ENCODE assay signal across 40 cellular contexts in the genomic region with DNA sequence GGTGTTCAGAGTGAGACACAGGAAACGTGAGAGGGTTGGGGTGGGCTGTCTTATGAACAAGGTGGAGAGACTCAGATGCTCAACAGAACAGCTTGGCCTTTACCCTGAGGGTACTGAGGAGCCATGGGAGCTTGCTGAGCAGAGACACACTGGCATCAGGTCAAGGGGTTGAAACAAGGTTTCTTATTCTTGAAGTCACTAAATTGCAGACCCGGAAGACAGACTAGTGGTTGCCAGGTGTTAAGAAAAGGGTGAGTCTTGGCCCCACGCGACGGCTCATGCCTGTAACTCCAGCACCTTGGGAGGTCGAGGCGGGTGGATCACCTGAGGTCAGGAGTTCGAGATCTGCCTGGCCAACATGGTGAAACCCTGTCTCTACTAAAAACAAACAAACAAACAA. TPM values are rescaled to one million over a fixed set of nuclear protein-coding genes. Genes with fewer than 3 reads are reported as not detected.
"Had no signal": no experiment of that assay in that cellular context is flagged by ENCODE, and none has a peak within 500 bp of the region (broad histone marks: within the 10 kb centered on the region; RNA-seq: fewer than 3 reads in every experiment).

No MANE protein-coding gene starts in this region.

- H3K4me3 ChIP-seq: esophagus squamous epithelium, gastroesophageal sphincter, heart right ventricle, hepatocyte had no signal

- H3K27ac Mint-ChIP-seq: activated CD4-positive, alpha-beta memory T cell treated with anti-CD3 and anti-CD28 coated beads for 36 hours; activated CD4-positive, alpha-beta T cell treated with anti-CD3 and anti-CD28 coated beads for 36 hours; activated CD4-positive, alpha-beta T cell treated with anti-CD3 and anti-CD28 coated beads, Interleukin-2, amount 10 ng/mL, durations not matched to agents 24 days and 14 days; activated CD8-positive, alpha-beta T cell treated with anti-CD3 and anti-CD28 coated beads, Interleukin-2, amount 10 ng/mL, durations not matched to agents 7 days and 5 days; activated naive CD8-positive, alpha-beta T cell; activated T-cell treated with anti-CD3 and anti-CD28 coated beads, Interleukin-2, amount 50 U/mL, for 24 hours; activated T-cell treated with anti-CD3 and anti-CD28 coated beads, Interleukin-2, amount 50 U/mL, for 72 hours; effector memory CD8-positive, alpha-beta T cell; T-helper 17 cell; T-helper 2 cell treated with Interferon-gamma antibody and Interleukin-4, amounts not matched to agents 5 μg/mL and 100 μg/mL, for 36 hours had no signal

- ATAC-seq: activated CD4-positive, alpha-beta T cell treated with anti-CD3 and anti-CD28 coated beads for 36 hours; activated CD8-positive, alpha-beta T cell treated with anti-CD3 and anti-CD28 coated beads, Interleukin-2, amount 10 ng/mL, durations not matched to agents 7 days and 5 days; activated T-cell treated with anti-CD3 and anti-CD28 coated beads, Interleukin-2, amount 50 U/mL, for 72 hours; effector memory CD8-positive, alpha-beta T cell; gastroesophageal sphincter; heart right ventricle; T-helper 17 cell had no signal

- H3K79me2 ChIP-seq: hepatocyte had no signal

- H3K4me1 ChIP-seq: esophagus squamous epithelium, gastroesophageal sphincter had no signal

- DNase-seq: activated CD4-positive, alpha-beta memory T cell treated with anti-CD3 and anti-CD28 coated beads for 36 hours; activated CD4-positive, alpha-beta T cell treated with anti-CD3 and anti-CD28 coated beads for 36 hours; activated CD4-positive, alpha-beta T cell treated with anti-CD3 and anti-CD28 coated beads, Interleukin-2, amount 10 ng/mL, durations not matched to agents 24 days and 14 days; activated CD4-positive, CD25-positive, alpha-beta regulatory T cell; activated CD4-positive, CD25-positive, alpha-beta regulatory T cell treated with anti-CD3 and anti-CD28 coated beads, Interleukin-2, amount 50 U/mL, for 72 hours; activated CD8-positive, alpha-beta memory T cell treated with anti-CD3 and anti-CD28 coated beads, Interleukin-2, amount 50 U/mL, for 48 hours; activated CD8-positive, alpha-beta T cell treated with anti-CD3 and anti-CD28 coated beads, Interleukin-2, amount 10 ng/mL, durations not matched to agents 7 days and 5 days; activated gamma-delta T cell; activated naive CD4-positive, alpha-beta T cell; activated naive CD4-positive, alpha-beta T cell treated with anti-CD3 and anti-CD28 coated beads, Interleukin-2, amount 50 U/mL, for 16 hours; activated T-cell treated with anti-CD3 and anti-CD28 coated beads for 4 hours; activated T-cell treated with anti-CD3 and anti-CD28 coated beads, Interleukin-2, amount 50 U/mL, for 24 hours; activated T-cell treated with anti-CD3 and anti-CD28 coated beads, Interleukin-2, amount 50 U/mL, for 72 hours; amniotic stem cell; anterior cingulate cortex; brain microvascular endothelial cell; caudate nucleus; cortex of kidney; dermis blood vessel endothelial cell; effector CD4-positive, alpha-beta T cell; effector memory CD8-positive, alpha-beta T cell; esophagus squamous epithelium; foreskin melanocyte; heart right ventricle; T-helper 17 cell; T1000; WERI-Rb-1 had no signal

- H3K4me3 Mint-ChIP-seq: activated CD4-positive, alpha-beta memory T cell treated with anti-CD3 and anti-CD28 coated beads for 36 hours; activated CD4-positive, alpha-beta T cell treated with anti-CD3 and anti-CD28 coated beads for 36 hours; activated CD4-positive, alpha-beta T cell treated with anti-CD3 and anti-CD28 coated beads, Interleukin-2, amount 10 ng/mL, durations not matched to agents 24 days and 14 days; activated CD8-positive, alpha-beta T cell treated with anti-CD3 and anti-CD28 coated beads, Interleukin-2, amount 10 ng/mL, durations not matched to agents 7 days and 5 days; activated naive CD8-positive, alpha-beta T cell; activated T-cell treated with anti-CD3 and anti-CD28 coated beads, Interleukin-2, amount 50 U/mL, for 24 hours; activated T-cell treated with anti-CD3 and anti-CD28 coated beads, Interleukin-2, amount 50 U/mL, for 72 hours; effector memory CD8-positive, alpha-beta T cell; T-helper 17 cell; T-helper 2 cell treated with Interferon-gamma antibody and Interleukin-4, amounts not matched to agents 5 μg/mL and 100 μg/mL, for 36 hours had no signal

- H3K36me3 Mint-ChIP-seq: activated CD4-positive, alpha-beta memory T cell treated with anti-CD3 and anti-CD28 coated beads for 36 hours; activated naive CD8-positive, alpha-beta T cell had no signal

- H3K27ac ChIP-seq: brain microvascular endothelial cell, esophagus squamous epithelium, gastroesophageal sphincter, heart right ventricle, hepatocyte, WERI-Rb-1 had no signal

- H2AFZ ChIP-seq: hepatocyte had no signal

- H3K4me2 ChIP-seq: hepatocyte had no signal

- H3K4me1 Mint-ChIP-seq: activated CD4-positive, alpha-beta T cell treated with anti-CD3 and anti-CD28 coated beads for 36 hours had no signal

- H3K27me3 ChIP-seq: brain microvascular endothelial cell, hepatocyte had no signal

- H3K9me3 Mint-ChIP-seq: activated CD4-positive, alpha-beta memory T cell treated with anti-CD3 and anti-CD28 coated beads for 36 hours; activated CD4-positive, alpha-beta T cell treated with anti-CD3 and anti-CD28 coated beads, Interleukin-2, amount 10 ng/mL, durations not matched to agents 24 days and 14 days; activated T-cell treated with anti-CD3 and anti-CD28 coated beads, Interleukin-2, amount 50 U/mL, for 24 hours; activated T-cell treated with anti-CD3 and anti-CD28 coated beads, Interleukin-2, amount 50 U/mL, for 72 hours; effector memory CD8-positive, alpha-beta T cell; T-helper 2 cell treated with Interferon-gamma antibody and Interleukin-4, amounts not matched to agents 5 μg/mL and 100 μg/mL, for 36 hours had no signal

- FAIRE-seq: astrocyte, bronchial epithelial cell, colon had no signal

- H3K9me3 ChIP-seq: esophagus squamous epithelium had no signal

RNA-seq across cellular contexts. Expression of gene CACNG6, which starts 22.4 kb away (rescaled TPM):
- total RNA-seq: activated CD4-positive, alpha-beta memory T cell treated with anti-CD3 and anti-CD28 coated beads for 36 hours; activated CD4-positive, alpha-beta T cell treated with anti-CD3 and anti-CD28 coated beads for 36 hours; activated CD4-positive, alpha-beta T cell treated with anti-CD3 and anti-CD28 coated beads, Interleukin-2, amount 10 ng/mL, durations not matched to agents 24 days and 14 days; activated CD8-positive, alpha-beta T cell treated with anti-CD3 and anti-CD28 coated beads, Interleukin-2, amount 10 ng/mL, durations not matched to agents 7 days and 5 days; activated T-cell treated with anti-CD3 and anti-CD28 coated beads, Interleukin-2, amount 50 U/mL, for 72 hours; chondrocyte; gastroesophageal sphincter; heart right ventricle; T-helper 17 cell had no signal
- polyA plus RNA-seq: adipose tissue, esophagus, fibroblast of lung, heart right ventricle, hepatocyte had no signal

RNA-seq across cellular contexts. Expression of gene VSTM1, which starts 49.8 kb away (rescaled TPM):
- total RNA-seq: activated CD4-positive, alpha-beta memory T cell treated with anti-CD3 and anti-CD28 coated beads for 36 hours; activated CD4-positive, alpha-beta T cell treated with anti-CD3 and anti-CD28 coated beads for 36 hours; activated CD4-positive, alpha-beta T cell treated with anti-CD3 and anti-CD28 coated beads, Interleukin-2, amount 10 ng/mL, durations not matched to agents 24 days and 14 days; activated CD8-positive, alpha-beta T cell treated with anti-CD3 and anti-CD28 coated beads, Interleukin-2, amount 10 ng/mL, durations not matched to agents 7 days and 5 days; activated T-cell treated with anti-CD3 and anti-CD28 coated beads, Interleukin-2, amount 50 U/mL, for 72 hours; bronchial epithelial cell; chondrocyte; dermis blood vessel endothelial cell; esophagus squamous epithelium; fibroblast of lung; gastroesophageal sphincter; glomerular endothelial cell; hepatocyte had no signal
- polyA plus RNA-seq: esophagus, fibroblast of lung, heart right ventricle, hepatocyte had no signal

RNA-seq across cellular contexts. Expression of gene CACNG8, which starts 51.1 kb away (rescaled TPM):
- total RNA-seq: activated CD4-positive, alpha-beta T cell treated with anti-CD3 and anti-CD28 coated beads for 36 hours; activated CD4-positive, alpha-beta T cell treated with anti-CD3 and anti-CD28 coated beads, Interleukin-2, amount 10 ng/mL, durations not matched to agents 24 days and 14 days; activated CD8-positive, alpha-beta T cell treated with anti-CD3 and anti-CD28 coated beads, Interleukin-2, amount 10 ng/mL, durations not matched to agents 7 days and 5 days; bronchial epithelial cell; esophagus squamous epithelium; fibroblast of villous mesenchyme had no signal
